26 cellular contexts compared by ENCODE assay signal in the genomic region with DNA sequence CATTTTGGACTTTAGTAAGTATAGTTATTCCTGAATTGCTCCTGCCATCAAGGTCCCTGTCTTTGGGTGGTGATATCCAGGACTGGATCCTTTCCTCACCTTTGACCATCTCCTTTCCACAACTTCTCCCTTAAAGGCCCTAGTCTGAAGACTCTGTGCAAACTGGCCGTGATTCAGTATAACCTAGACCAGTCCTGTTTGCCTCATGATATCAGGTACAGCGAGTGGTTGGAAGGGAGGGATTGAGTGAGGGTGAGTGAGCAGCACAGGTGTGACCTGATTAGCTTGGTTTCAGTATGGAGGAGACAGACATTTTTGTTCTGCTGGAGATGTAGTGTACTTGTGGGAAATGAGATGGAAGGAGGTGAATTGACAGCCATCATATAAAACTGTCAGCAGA. TPM values are rescaled to one million over a fixed set of nuclear protein-coding genes. Genes with fewer than 3 reads are reported as not detected.
DNase-seq lines count a peak whose midpoint lies in the region; ATAC-seq and TF ChIP-seq lines count a peak whose summit lies in the region.
"Had no signal": no experiment of that assay in that cellular context is flagged by ENCODE, and none has a peak within 500 bp of the region (broad histone marks: within the 10 kb centered on the region; RNA-seq: fewer than 3 reads in every experiment).

No MANE protein-coding gene starts in this region.

- TF ChIP-seq CTCF in osteoblast (IDR thresholded peaks at IDR 0.05; ENCODE audit: extremely low read depth, low read depth, low read length), result no peak

- peak overlapping the region; percentile 45 for H3K4me3 Mint-ChIP-seq in T-helper 2 cell treated with Interferon-gamma antibody and Interleukin-4, amounts not matched to agents 5 μg/mL and 100 μg/mL, for 36 hours
- peak overlapping the region; percentile 5 for H3K4me3 Mint-ChIP-seq in central memory CD8-positive, alpha-beta T cell
- H3K4me3 Mint-ChIP-seq: activated CD4-positive, alpha-beta memory T cell treated with anti-CD3 and anti-CD28 coated beads for 36 hours; activated naive CD8-positive, alpha-beta T cell treated with anti-CD3 and anti-CD28 coated beads, Interleukin-2, amount 10 ng/mL, durations not matched to agents 7 days and 5 days; CD14-positive monocyte; endodermal cell had no signal

- no peak for DNase-seq in T-helper 2 cell treated with Interferon-gamma antibody and Interleukin-4, amounts not matched to agents 5 μg/mL and 100 μg/mL, for 36 hours (ENCODE audit: low spot score)
- DNase-seq in T-helper 2 cell (no peak), Karpas-422 (peak; percentile 37), osteoblast (ENCODE audit: insufficient read length, low spot score, missing footprints) (peak; percentile 63), epidermal melanocyte (ENCODE audit: insufficient read length, low spot score) (no peak), NCI-H1092 (lab: John Stamatoyannopoulos, UW) (no peak)
- DNase-seq in central memory CD8-positive, alpha-beta T cell (ENCODE audit: low spot score in 2 of 2), result no peak
- DNase-seq: activated CD4-positive, alpha-beta memory T cell treated with anti-CD3 and anti-CD28 coated beads for 36 hours; activated naive CD8-positive, alpha-beta T cell treated with anti-CD3 and anti-CD28 coated beads, Interleukin-2, amount 10 ng/mL, durations not matched to agents 7 days and 5 days; dermis blood vessel endothelial cell; endodermal cell; foreskin fibroblast; heart left ventricle; NCI-H1048; NCI-H1694 treated with DMSO at 0.1 percent for 48 hours; NCI-H82; RPMI8226; T-helper 1 cell; upper lobe of left lung had no signal

- H3K9me3 ChIP-seq in Karpas-422 (ENCODE audit: low read length) (no peaks in the 10 kb centered on the region), osteoblast (ENCODE audit: low read depth, low read length) (no peaks in the 10 kb centered on the region)
- H3K9me3 ChIP-seq: esophagus muscularis mucosa, heart left ventricle, upper lobe of left lung had no signal

- H3K9ac ChIP-seq in Karpas-422 (ENCODE audit: low read length), result no peak overlapping the region

- H4K20me1 ChIP-seq in Karpas-422 (ENCODE audit: insufficient read depth, low read depth, low read length) (peaks cover 6% of the 10 kb centered on the region; the same call in 1 of the 2 replicates), osteoblast (ENCODE audit: insufficient read depth, low read length) (peaks cover 39% of the 10 kb centered on the region)

- H3K79me2 ChIP-seq in Karpas-422 (ENCODE audit: low read length) (peaks cover 54% of the 10 kb centered on the region), osteoblast (ENCODE audit: insufficient read depth, low read length) (peaks cover 85% of the 10 kb centered on the region)

- H3K4me2 ChIP-seq in Karpas-422 (ENCODE audit: low read depth, low read length, poor library complexity, severe bottlenecking), result no peak overlapping the region
- no peak overlapping the region for H3K4me2 ChIP-seq in osteoblast (ENCODE audit: insufficient read depth, low read length)

- H3K4me1 Mint-ChIP-seq in T-helper 2 cell treated with Interferon-gamma antibody and Interleukin-4, amounts not matched to agents 5 μg/mL and 100 μg/mL, for 36 hours (ENCODE audit: low read depth), result peaks cover 24% of the 10 kb centered on the region
- H3K4me1 Mint-ChIP-seq in central memory CD8-positive, alpha-beta T cell, result peaks cover 29% of the 10 kb centered on the region

- H3K36me3 ChIP-seq in Karpas-422 (ENCODE audit: insufficient read depth, low read length) (peaks cover 3% of the 10 kb centered on the region; the same call in 1 of the 2 replicates), osteoblast (ENCODE audit: insufficient read depth, low read length) (peaks cover 48% of the 10 kb centered on the region)

- H3K9me3 Mint-ChIP-seq in T-helper 2 cell treated with Interferon-gamma antibody and Interleukin-4, amounts not matched to agents 5 μg/mL and 100 μg/mL, for 36 hours, result no peaks in the 10 kb centered on the region
- no peaks in the 10 kb centered on the region for H3K9me3 Mint-ChIP-seq in central memory CD8-positive, alpha-beta T cell
- H3K9me3 Mint-ChIP-seq: activated CD4-positive, alpha-beta memory T cell treated with anti-CD3 and anti-CD28 coated beads for 36 hours; activated naive CD8-positive, alpha-beta T cell treated with anti-CD3 and anti-CD28 coated beads, Interleukin-2, amount 10 ng/mL, durations not matched to agents 7 days and 5 days; CD14-positive monocyte; endodermal cell; IgD-negative memory B cell; mesothelial cell of epicardium; stimulated activated memory B cell treated with anti-CD40 and anti-IgM and Interleukin-4, amounts not matched to agents 10 μg/mL and 1 μg/mL and 100 μg/mL, for 72 hours had no signal

- H3K36me3 Mint-ChIP-seq in T-helper 2 cell treated with Interferon-gamma antibody and Interleukin-4, amounts not matched to agents 5 μg/mL and 100 μg/mL, for 36 hours (ENCODE audit: low read depth), result peaks cover 47% of the 10 kb centered on the region
- H3K36me3 Mint-ChIP-seq in central memory CD8-positive, alpha-beta T cell (ENCODE audit: insufficient read depth), result peaks cover 10% of the 10 kb centered on the region

- H3K27me3 ChIP-seq in Karpas-422 (ENCODE audit: low read length), result no peaks in the 10 kb centered on the region
- H3K27me3 ChIP-seq in osteoblast (ENCODE audit: insufficient read depth, low read length), result no peaks in the 10 kb centered on the region
- H3K27me3 ChIP-seq: esophagus muscularis mucosa, heart left ventricle, upper lobe of left lung had no signal

- no peaks in the 10 kb centered on the region for H3K9me2 ChIP-seq in Karpas-422 (replicated peaks; ENCODE audit: insufficient read depth, low read length)

- H3K4me3 ChIP-seq in Karpas-422 (ENCODE audit: low read length) (no peak overlapping the region), osteoblast (ENCODE audit: insufficient read depth, low read length) (no peak overlapping the region)
- H3K4me3 ChIP-seq: esophagus muscularis mucosa, heart left ventricle, upper lobe of left lung had no signal

- peak overlapping the region; percentile 62 for H3K27ac Mint-ChIP-seq in T-helper 2 cell treated with Interferon-gamma antibody and Interleukin-4, amounts not matched to agents 5 μg/mL and 100 μg/mL, for 36 hours
- no peak overlapping the region for H3K27ac Mint-ChIP-seq in central memory CD8-positive, alpha-beta T cell (ENCODE audit: low read depth)
- H3K27ac Mint-ChIP-seq: activated CD4-positive, alpha-beta memory T cell treated with anti-CD3 and anti-CD28 coated beads for 36 hours; endodermal cell; mesothelial cell of epicardium had no signal

- ATAC-seq in central memory CD8-positive, alpha-beta T cell (replicated peaks; ENCODE audit: extremely low read depth, poor library complexity, severe bottlenecking), result no peak
- ATAC-seq in GM21367 (IDR thresholded peaks at IDR 0.05; ENCODE audit: unreplicated experiment), result no peak
- ATAC-seq: heart left ventricle; stimulated activated memory B cell treated with anti-CD40 and anti-IgM and Interleukin-4, amounts not matched to agents 10 μg/mL and 1 μg/mL and 100 μg/mL, for 72 hours had no signal

- H3K27me3 Mint-ChIP-seq in T-helper 2 cell treated with Interferon-gamma antibody and Interleukin-4, amounts not matched to agents 5 μg/mL and 100 μg/mL, for 36 hours (ENCODE audit: low read depth), result no peaks in the 10 kb centered on the region
- H3K27me3 Mint-ChIP-seq in central memory CD8-positive, alpha-beta T cell, result no peaks in the 10 kb centered on the region
- H3K27me3 Mint-ChIP-seq: activated CD4-positive, alpha-beta memory T cell treated with anti-CD3 and anti-CD28 coated beads for 36 hours; activated naive CD8-positive, alpha-beta T cell treated with anti-CD3 and anti-CD28 coated beads, Interleukin-2, amount 10 ng/mL, durations not matched to agents 7 days and 5 days; IgD-negative memory B cell; stimulated activated memory B cell treated with anti-CD40 and anti-IgM and Interleukin-4, amounts not matched to agents 10 μg/mL and 1 μg/mL and 100 μg/mL, for 72 hours had no signal

- H3K4me1 ChIP-seq in Karpas-422 (ENCODE audit: low read length) (peaks cover 28% of the 10 kb centered on the region), osteoblast (ENCODE audit: insufficient read depth, low read length) (peaks cover 35% of the 10 kb centered on the region)

- no peak overlapping the region for H2AFZ ChIP-seq in Karpas-422 (ENCODE audit: low read length)
- H2AFZ ChIP-seq in osteoblast (ENCODE audit: low read length), result no peak overlapping the region

- no peak overlapping the region for H3K27ac ChIP-seq in Karpas-422 (ENCODE audit: low read length)
- no peak overlapping the region for H3K27ac ChIP-seq in osteoblast (ENCODE audit: low read depth, low read length)
- H3K27ac ChIP-seq: 22Rv1, upper lobe of left lung had no signal

RNA-seq across cellular contexts. Expression of a gene that starts 2.3 kb away (rescaled TPM):
- 31.5 and 46.2 TPM in 2 replicates for total RNA-seq in Karpas-422 (2014; rRNA removed; shearing (Covaris generic); ENCODE audit: low replicate concordance)
- total RNA-seq in osteoblast, result 84.0 and 90.2 TPM in 2 replicates

RNA-seq across cellular contexts. Expression of a gene that starts 5.1 kb away (rescaled TPM):
- total RNA-seq in Karpas-422 (2014; rRNA removed; shearing (Covaris generic); ENCODE audit: low replicate concordance), result 53.7 and 81.1 TPM in 2 replicates
- total RNA-seq in osteoblast, result 122 and 123 TPM in 2 replicates

RNA-seq across cellular contexts. Expression of a gene that starts 5.4 kb away (rescaled TPM):
- 51.7 and 113 TPM in 2 replicates for total RNA-seq in Karpas-422 (2014; rRNA removed; shearing (Covaris generic); ENCODE audit: low replicate concordance)
- 42.4 and 47.4 TPM in 2 replicates for total RNA-seq in osteoblast

RNA-seq across cellular contexts. Expression of a gene that starts 34.5 kb away (rescaled TPM):
- 20.2 and 22.2 TPM in 2 replicates for total RNA-seq in Karpas-422 (2014; rRNA removed; shearing (Covaris generic); ENCODE audit: low replicate concordance)
- total RNA-seq in osteoblast, result 46.9 and 48.5 TPM in 2 replicates

RNA-seq across cellular contexts. Expression of a gene that starts 34.8 kb away (rescaled TPM):
- 34.8 and 39.8 TPM in 2 replicates for total RNA-seq in Karpas-422 (2014; rRNA removed; shearing (Covaris generic); ENCODE audit: low replicate concordance)
- total RNA-seq in osteoblast, result 30.8 and 36.8 TPM in 2 replicates

Comparison
In these comparisons a context has a peak if more than half of its experiments do, and no peak if none do; other contexts are left out.
1. DNase-seq: peak in Karpas-422 (single experiment) and osteoblast (single experiment); none in T-helper 2 cell treated with Interferon-gamma antibody and Interleukin-4, amounts not matched to agents 5 μg/mL and 100 μg/mL, for 36 hours (single experiment), T-helper 2 cell (0 of 5), central memory CD8-positive, alpha-beta T cell (0 of 2), epidermal melanocyte (single experiment) and NCI-H1092 (single experiment).